Comparison of ENCODE assay signal across 9 cellular contexts in the genomic region with DNA sequence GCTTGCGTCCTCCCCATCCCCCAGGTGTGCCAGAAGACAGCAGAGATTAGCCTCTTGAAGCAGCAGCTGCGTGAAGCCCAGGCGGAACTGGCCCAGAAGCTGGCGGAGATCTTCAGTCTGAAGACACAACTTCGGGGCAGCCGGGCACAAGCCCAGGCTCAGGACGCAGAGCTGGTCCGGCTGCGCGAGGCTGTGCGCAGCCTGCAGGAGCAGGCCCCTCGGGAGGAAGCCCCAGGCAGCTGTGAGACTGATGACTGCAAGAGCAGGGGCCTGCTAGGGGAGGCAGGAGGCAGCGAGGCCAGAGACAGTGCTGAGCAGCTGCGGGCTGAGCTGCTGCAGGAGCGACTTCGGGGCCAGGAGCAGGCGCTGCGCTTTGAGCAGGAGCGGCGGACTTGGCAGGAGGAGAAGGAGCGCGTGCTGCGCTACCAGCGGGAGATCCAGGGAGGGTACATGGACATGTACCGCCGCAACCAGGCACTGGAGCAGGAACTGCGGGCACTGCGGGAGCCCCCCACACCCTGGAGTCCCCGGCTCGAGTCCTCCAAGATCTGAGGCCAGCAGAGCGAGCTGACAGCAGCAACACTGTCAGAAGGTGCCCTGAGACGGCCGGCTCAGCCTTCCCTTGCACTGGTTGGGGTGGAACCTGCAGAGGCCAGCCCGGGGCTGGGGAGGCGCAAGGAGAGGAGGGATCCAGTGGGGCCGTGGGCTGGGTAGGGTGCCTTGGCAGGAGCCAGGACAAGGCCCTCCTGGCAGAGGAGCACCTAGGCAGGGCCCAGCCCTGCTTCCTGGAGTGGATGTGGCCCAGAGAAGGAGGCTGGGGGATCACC. TPM values are rescaled to one million over a fixed set of nuclear protein-coding genes. Genes with fewer than 3 reads are reported as not detected.
DNase-seq lines count a peak whose midpoint lies in the region; ATAC-seq and TF ChIP-seq lines count a peak whose summit lies in the region.
"Had no signal": no experiment of that assay in that cellular context is flagged by ENCODE, and none has a peak within 500 bp of the region (broad histone marks: within the 10 kb centered on the region; RNA-seq: fewer than 3 reads in every experiment).

No MANE protein-coding gene starts in this region.

- H3K36me3 Mint-ChIP-seq in activated T-cell treated with anti-CD3 and anti-CD28 coated beads, Interleukin-2, amount 50 U/mL, for 72 hours (ENCODE audit: insufficient read depth in 2 of 2), result no peaks in the 10 kb centered on the region
- peaks cover 24% of the 10 kb centered on the region for H3K36me3 Mint-ChIP-seq in activated T-cell treated with anti-CD3 and anti-CD28 coated beads, Interleukin-2, amount 50 U/mL, for 24 hours (ENCODE audit: low read depth)

- H2AFZ ChIP-seq in OCI-LY3 (ENCODE audit: low read depth, low read length), result no peak overlapping the region
- H2AFZ ChIP-seq in fibroblast of lung (ENCODE audit: low read length), result peak overlapping the region; percentile 36

- no peak for ATAC-seq in activated T-cell treated with anti-CD3 and anti-CD28 coated beads, Interleukin-2, amount 50 U/mL, for 72 hours (replicated peaks in 1 of 2)
- no peak for ATAC-seq in HG03025 (IDR thresholded peaks at IDR 0.05; ENCODE audit: low FRiP score, unreplicated experiment)
- ATAC-seq in GM19328 (IDR thresholded peaks at IDR 0.05; ENCODE audit: unreplicated experiment), result no peak

- peaks cover 13% of the 10 kb centered on the region for H3K4me1 Mint-ChIP-seq in activated T-cell treated with anti-CD3 and anti-CD28 coated beads, Interleukin-2, amount 50 U/mL, for 72 hours (ENCODE audit: low read depth)
- H3K4me1 Mint-ChIP-seq in activated T-cell treated with anti-CD3 and anti-CD28 coated beads, Interleukin-2, amount 50 U/mL, for 24 hours (ENCODE audit: low read depth), result peaks cover 24% of the 10 kb centered on the region

- no peak for DNase-seq in activated T-cell treated with anti-CD3 and anti-CD28 coated beads, Interleukin-2, amount 50 U/mL, for 72 hours
- DNase-seq in activated T-cell treated with anti-CD3 and anti-CD28 coated beads, Interleukin-2, amount 50 U/mL, for 24 hours, result no peak
- DNase-seq in fibroblast of lung (ENCODE audit: low read depth in 2 of 2) (peak in 1 of 2 donors; percentile 9), UCSD-AML1 (lab: John Stamatoyannopoulos, UW; ENCODE audit: unreplicated experiment) (no peak)

- no peaks in the 10 kb centered on the region for H3K36me3 ChIP-seq in OCI-LY3 (replicated peaks; ENCODE audit: low read depth, low read length)
- no peaks in the 10 kb centered on the region for H3K36me3 ChIP-seq in fibroblast of lung (ENCODE audit: control insufficient read depth, insufficient read depth, low read length)
- peaks cover 0 to 7% (median 0%) of the 10 kb centered on the region in 5 donors for H3K36me3 ChIP-seq in subcutaneous abdominal adipose tissue (ENCODE audit: control insufficient read depth in 5 of 5, insufficient read depth in 5 of 5, low read length in 5 of 5)
- H3K36me3 ChIP-seq: brain microvascular endothelial cell had no signal

- H3K27me3 ChIP-seq in OCI-LY3 (ENCODE audit: low read depth, low read length), result no peaks in the 10 kb centered on the region
- peaks cover 14% of the 10 kb centered on the region for H3K27me3 ChIP-seq in fibroblast of lung (ENCODE audit: control insufficient read depth, insufficient read depth, low read length)
- peaks cover 21 to 59% (median 32%) of the 10 kb centered on the region in 5 donors for H3K27me3 ChIP-seq in subcutaneous abdominal adipose tissue (ENCODE audit: control insufficient read depth in 5 of 5, insufficient read depth in 4 of 5, low read length in 5 of 5)

- H3K4me3 ChIP-seq in OCI-LY3 (ENCODE audit: low read length), result peak overlapping the region; percentile 63
- peak overlapping the region in 1 of 4 experiments; percentile 49 for H3K4me3 ChIP-seq in fibroblast of lung (replicated peaks in 1 of 4; ENCODE audit: control extremely low read depth in 1 of 4, insufficient read depth in 1 of 4, low read depth in 3 of 4, low read length in 4 of 4)
- H3K4me3 ChIP-seq in subcutaneous abdominal adipose tissue (ENCODE audit: low read depth in 1 of 5, low read length in 5 of 5), result peak overlapping the region in 3 of 5 donors; percentile 14 to 28 (median 23)

- H3K4me1 ChIP-seq in OCI-LY3 (ENCODE audit: low read length), result peaks cover 23% of the 10 kb centered on the region
- no peaks in the 10 kb centered on the region for H3K4me1 ChIP-seq in fibroblast of lung (ENCODE audit: control insufficient read depth, extremely low read depth, insufficient read depth, low read length)
- peaks cover 0 to 47% (median 29%) of the 10 kb centered on the region in 5 donors for H3K4me1 ChIP-seq in subcutaneous abdominal adipose tissue (ENCODE audit: control insufficient read depth in 5 of 5, insufficient read depth in 5 of 5, low read length in 5 of 5)

- TF ChIP-seq CTCF in OCI-LY3 (IDR thresholded peaks at IDR 0.05; ENCODE audit: low read depth, low read length) (no peak), fibroblast of lung (conservative IDR thresholded peaks at IDR 0.05 in 1 of 2, IDR thresholded peaks at IDR 0.05 in 1 of 2; ENCODE audit: low read depth in 1 of 2, low read length in 2 of 2) (no peak)

- H3K4me3 Mint-ChIP-seq in activated T-cell treated with anti-CD3 and anti-CD28 coated beads, Interleukin-2, amount 50 U/mL, for 72 hours, result peak overlapping the region; percentile 14 to 20
- no peak overlapping the region for H3K4me3 Mint-ChIP-seq in activated T-cell treated with anti-CD3 and anti-CD28 coated beads, Interleukin-2, amount 50 U/mL, for 24 hours

- no peaks in the 10 kb centered on the region for H3K27me3 Mint-ChIP-seq in activated T-cell treated with anti-CD3 and anti-CD28 coated beads, Interleukin-2, amount 50 U/mL, for 72 hours (ENCODE audit: low read depth)
- no peaks in the 10 kb centered on the region for H3K27me3 Mint-ChIP-seq in activated T-cell treated with anti-CD3 and anti-CD28 coated beads, Interleukin-2, amount 50 U/mL, for 24 hours

- H3K79me2 ChIP-seq in OCI-LY3 (ENCODE audit: low read length) (no peaks in the 10 kb centered on the region), fibroblast of lung (ENCODE audit: control insufficient read depth, insufficient read depth, low read length) (no peaks in the 10 kb centered on the region)

- no peak overlapping the region for H3K27ac ChIP-seq in OCI-LY3 (ENCODE audit: low read length)
- H3K27ac ChIP-seq in fibroblast of lung (ENCODE audit: insufficient read depth, low read length), result no peak overlapping the region
- H3K27ac ChIP-seq in subcutaneous abdominal adipose tissue (ENCODE audit: low read depth, low read length), result no peak overlapping the region
- H3K27ac ChIP-seq: brain microvascular endothelial cell had no signal

- H3K27ac Mint-ChIP-seq in activated T-cell treated with anti-CD3 and anti-CD28 coated beads, Interleukin-2, amount 50 U/mL, for 72 hours, result no peak overlapping the region
- no peak overlapping the region for H3K27ac Mint-ChIP-seq in activated T-cell treated with anti-CD3 and anti-CD28 coated beads, Interleukin-2, amount 50 U/mL, for 24 hours

- H3K9me3 ChIP-seq in OCI-LY3 (ENCODE audit: insufficient read depth, low read length) (no peaks in the 10 kb centered on the region), fibroblast of lung (ENCODE audit: control insufficient read depth, insufficient read depth, low read depth, low read length) (no peaks in the 10 kb centered on the region), subcutaneous abdominal adipose tissue (ENCODE audit: control insufficient read depth in 5 of 5, low read length in 5 of 5) (no peaks in the 10 kb centered on the region)

- H3K4me2 ChIP-seq in OCI-LY3 (ENCODE audit: low read length), result peak overlapping the region; percentile 74
- peak overlapping the region; percentile 3 for H3K4me2 ChIP-seq in fibroblast of lung (ENCODE audit: extremely low read depth, insufficient read depth, low read length)

- no peak overlapping the region for H3K9ac ChIP-seq in OCI-LY3 (ENCODE audit: low read length)
- no peak overlapping the region for H3K9ac ChIP-seq in fibroblast of lung (ENCODE audit: insufficient read depth, low read length)
- peak overlapping the region in 1 of 5 donors; percentile 15 for H3K9ac ChIP-seq in subcutaneous abdominal adipose tissue (ENCODE audit: low read length in 5 of 5)

- H3K9me3 Mint-ChIP-seq in activated T-cell treated with anti-CD3 and anti-CD28 coated beads, Interleukin-2, amount 50 U/mL, for 72 hours, result no peaks in the 10 kb centered on the region
- no peaks in the 10 kb centered on the region for H3K9me3 Mint-ChIP-seq in activated T-cell treated with anti-CD3 and anti-CD28 coated beads, Interleukin-2, amount 50 U/mL, for 24 hours

- H4K20me1 ChIP-seq in OCI-LY3 (ENCODE audit: insufficient read depth, low read length) (no peaks in the 10 kb centered on the region), fibroblast of lung (ENCODE audit: control insufficient read depth, extremely low read depth, insufficient read depth, low read length) (no peaks in the 10 kb centered on the region)

RNA-seq across cellular contexts. Expression of a gene that starts 8.3 kb away (rescaled TPM):
- total RNA-seq in activated T-cell treated with anti-CD3 and anti-CD28 coated beads, Interleukin-2, amount 50 U/mL, for 72 hours, result 1 to 10 TPM; 5.6 to 6.0 TPM
- total RNA-seq in fibroblast of lung, result 0.26 and 0.83 TPM in 2 replicates
- polyA plus RNA-seq in fibroblast of lung, result 0.06 and 0.19 TPM in 2 replicates
- polyA plus RNA-seq in fibroblast of lung (2012), result 0.12 and 0.44 TPM in 2 replicates
- polyA minus RNA-seq in fibroblast of lung (ENCODE audit: low replicate concordance), result 0.20 TPM in 1 of 2 replicates, not detected in the other

RNA-seq across cellular contexts. Expression of a gene that starts 9.2 kb away (rescaled TPM):
- 10 to 100 TPM; 21.5 to 24.5 TPM for total RNA-seq in activated T-cell treated with anti-CD3 and anti-CD28 coated beads, Interleukin-2, amount 50 U/mL, for 72 hours
- 22.3 and 23.4 TPM in 2 replicates for total RNA-seq in fibroblast of lung
- 22.1 and 22.5 TPM in 2 replicates for polyA plus RNA-seq in fibroblast of lung
- polyA plus RNA-seq in fibroblast of lung (2012), result 19.4 and 22.9 TPM in 2 replicates
- 38.1 and 51.7 TPM in 2 replicates for polyA minus RNA-seq in fibroblast of lung (ENCODE audit: low replicate concordance)

RNA-seq across cellular contexts. Expression of a gene that starts 32.0 kb away (rescaled TPM):
- total RNA-seq in activated T-cell treated with anti-CD3 and anti-CD28 coated beads, Interleukin-2, amount 50 U/mL, for 72 hours, result 100 to 1,000 TPM; 112 to 122 TPM
- 85.7 and 91.4 TPM in 2 replicates for total RNA-seq in fibroblast of lung
- 78.3 and 133 TPM in 2 replicates for polyA plus RNA-seq in fibroblast of lung
- polyA plus RNA-seq in fibroblast of lung (2012), result 139 and 213 TPM in 2 replicates
- polyA minus RNA-seq in fibroblast of lung (ENCODE audit: low replicate concordance), result 78.4 and 89.5 TPM in 2 replicates
